19 cellular contexts compared by ENCODE assay signal in genomic region chr6:6892706-6893601, GRCh38.
DNase-seq lines count a peak whose midpoint lies in the region; ATAC-seq, FAIRE-seq and TF ChIP-seq lines count a peak whose summit lies in the region.
"Had no signal": no experiment of that assay in that cellular context is flagged by ENCODE, and none has a peak within 500 bp of the region (broad histone marks: within the 10 kb centered on the region; RNA-seq: fewer than 3 reads in every experiment).

No MANE protein-coding gene starts in this region.

- H3K4me2 ChIP-seq in H1 (ENCODE audit: insufficient read depth in 1 of 2, low read depth in 2 of 2, low read length in 2 of 2) (no peak overlapping the region), neural progenitor cell (no peak overlapping the region)
- H3K4me2 ChIP-seq: A549 had no signal

- H4K8ac ChIP-seq in H1 (ENCODE audit: extremely low read depth, insufficient read depth, low read length) = no peak overlapping the region; the same call in 1 of the 2 replicates

- 0 out of 2 replicates have a peak overlapping the region, but pooled peaks have one; percentile 19 for H2AK5ac ChIP-seq in H1 (ENCODE audit: low read depth, low read length)

- H3K4me3 ChIP-seq in H1 (ENCODE audit: extremely low read depth in 1 of 4, insufficient read depth in 2 of 4, low read depth in 3 of 4, low read length in 4 of 4) = no peak overlapping the region
- no peak overlapping the region for H3K4me3 ChIP-seq in neural progenitor cell
- H3K4me3 ChIP-seq: A549 had no signal

- no peak overlapping the region for H3K23ac ChIP-seq in H1 (ENCODE audit: insufficient read length)

- H3K27ac Mint-ChIP-seq in type B pancreatic cell (peak overlapping the region; percentile 91), neural progenitor cell (no peak overlapping the region)
- no peak overlapping the region for H3K27ac Mint-ChIP-seq in CD4-positive, alpha-beta T cell
- H3K27ac Mint-ChIP-seq: activated CD8-positive, alpha-beta memory T cell treated with anti-CD3 and anti-CD28 coated beads, Interleukin-2, amount 10 ng/mL, durations not matched to agents 7 days and 5 days; activated naive CD8-positive, alpha-beta T cell treated with anti-CD3 and anti-CD28 coated beads, Interleukin-2, amount 10 ng/mL, durations not matched to agents 7 days and 5 days; activated T-helper 17 cell treated with anti-CD3 and anti-CD28 coated beads, Interleukin-2, amount 50 U/mL, for 72 hours had no signal

- intact Hi-C loops in Right ventricle myocardium inferior (cut with DNase I) = loop anchor here (5.0 kb wide), 2 partner anchors 66 to 146 kb away; no protein-coding TSS in a partner anchor
- intact Hi-C loops in cardiac septum (cut with DNase I) = no loop called here
- intact Hi-C loops in CD4-positive, alpha-beta T cell (cut with DNase I, micrococcal nuclease) = no loop called here

- H2BK15ac ChIP-seq in H1 (ENCODE audit: low read length) = no peak overlapping the region

- H3K79me1 ChIP-seq in H1 (ENCODE audit: low read depth, low read length) = no peaks in the 10 kb centered on the region

- no peak overlapping the region for H2BK12ac ChIP-seq in H1 (ENCODE audit: low read depth, low read length)

- H4K20me1 ChIP-seq in H1 (replicated peaks in 1 of 2; ENCODE audit: control insufficient read depth in 1 of 2, insufficient read depth in 2 of 2, low read length in 2 of 2) (no peaks in the 10 kb centered on the region), neural progenitor cell (ENCODE audit: low read depth) (no peaks in the 10 kb centered on the region)

- H2BK5ac ChIP-seq in H1 (ENCODE audit: low read depth, low read length) = no peak overlapping the region

- no peak overlapping the region for H3K9ac ChIP-seq in H1 (replicated peaks in 1 of 4; ENCODE audit: extremely low read depth in 1 of 4, low read depth in 3 of 4, low read length in 3 of 4)
- H3K9ac ChIP-seq in neural progenitor cell = no peak overlapping the region

- peak; percentile 69 for ATAC-seq in Right ventricle myocardium inferior
- ATAC-seq in CD4-positive, alpha-beta T cell (ENCODE audit: poor library complexity) = no peak
- ATAC-seq: activated CD8-positive, alpha-beta memory T cell treated with anti-CD3 and anti-CD28 coated beads, Interleukin-2, amount 10 ng/mL, durations not matched to agents 7 days and 5 days; activated T-helper 17 cell treated with anti-CD3 and anti-CD28 coated beads, Interleukin-2, amount 50 U/mL, for 72 hours had no signal

- WGBS in H1 (ENCODE audit: extremely low coverage in 1 of 2, insufficient coverage in 1 of 2, insufficient read length in 1 of 2, insufficient replicate concordance in 2 of 2, low coverage in 1 of 2, low lambda C conversion rate in 2 of 2, missing lambda C conversion rate in 1 of 2), 2 experiments = 86% methylated on average over 16 of the region's 17 CpGs; no CpG with 5 or more reads in 1 of the 2 experiments

- H3K79me2 ChIP-seq in H1 (ENCODE audit: control insufficient read depth in 1 of 2, insufficient read depth in 2 of 2, low read length in 2 of 2) (no peaks in the 10 kb centered on the region), neural progenitor cell (ENCODE audit: low read depth) (no peaks in the 10 kb centered on the region)

- H3K9me3 Mint-ChIP-seq in type B pancreatic cell (no peaks in the 10 kb centered on the region), neural progenitor cell (no peaks in the 10 kb centered on the region)
- no peaks in the 10 kb centered on the region for H3K9me3 Mint-ChIP-seq in CD4-positive, alpha-beta T cell
- H3K9me3 Mint-ChIP-seq: activated naive CD8-positive, alpha-beta T cell treated with anti-CD3 and anti-CD28 coated beads, Interleukin-2, amount 10 ng/mL, durations not matched to agents 7 days and 5 days; activated T-helper 17 cell treated with anti-CD3 and anti-CD28 coated beads, Interleukin-2, amount 50 U/mL, for 72 hours had no signal

- CTCF ChIA-PET in H1 (lab: Charles Lee; ENCODE audit: partially characterized antibody) = interaction anchor here (0.7 to 1.4 kb wide), 4 partner anchors 8 to 221 kb away, joined by 3 read pairs; no protein-coding TSS in a partner anchor
- CTCF ChIA-PET in CD4-positive, alpha-beta T cell (lab: Charles Lee) = no interaction called here

- H2AFZ ChIP-seq in H1 (ENCODE audit: low read length) (no peak overlapping the region), neural progenitor cell (replicated peaks) (no peak overlapping the region)

- no peak overlapping the region for H3K4me3 Mint-ChIP-seq in type B pancreatic cell
- no peak overlapping the region for H3K4me3 Mint-ChIP-seq in CD4-positive, alpha-beta T cell
- H3K4me3 Mint-ChIP-seq in neural progenitor cell = no peak overlapping the region
- H3K4me3 Mint-ChIP-seq: activated CD8-positive, alpha-beta memory T cell treated with anti-CD3 and anti-CD28 coated beads, Interleukin-2, amount 10 ng/mL, durations not matched to agents 7 days and 5 days; activated naive CD8-positive, alpha-beta T cell treated with anti-CD3 and anti-CD28 coated beads, Interleukin-2, amount 10 ng/mL, durations not matched to agents 7 days and 5 days; activated T-helper 17 cell treated with anti-CD3 and anti-CD28 coated beads, Interleukin-2, amount 50 U/mL, for 72 hours had no signal

- DNase-seq in Right ventricle myocardium inferior (ENCODE audit: missing footprints) (peak; percentile 74), cardiac septum (ENCODE audit: low spot score) (no peak), H1 (ENCODE audit: low read depth in 1 of 2, low spot score in 2 of 2) (no peak), left kidney (ENCODE audit: low read depth, low spot score) (peak; percentile 62), type B pancreatic cell (ENCODE audit: extremely low spot score, unreplicated experiment) (no peak), neural progenitor cell (ENCODE audit: low spot score) (no peak), G401 (ENCODE audit: low spot score) (no peak)
- DNase-seq in CD4-positive, alpha-beta T cell = no peak
- DNase-seq: activated CD4-positive, alpha-beta T cell treated with anti-CD3 and anti-CD28 coated beads for 48 hours; activated CD8-positive, alpha-beta memory T cell treated with anti-CD3 and anti-CD28 coated beads, Interleukin-2, amount 10 ng/mL, durations not matched to agents 7 days and 5 days; activated naive CD8-positive, alpha-beta T cell treated with anti-CD3 and anti-CD28 coated beads, Interleukin-2, amount 10 ng/mL, durations not matched to agents 7 days and 5 days; head of caudate nucleus; NCI-H1930; SHP77 treated with DMSO at 0.1 percent for 48 hours; stimulated activated CD8-positive, alpha-beta memory T cell treated with anti-CD3 and anti-CD28 coated beads, Interleukin-4, amount 100 ng/mL, for 48 hours; T-helper 1 cell had no signal

- peak overlapping the region; percentile 41 for H4K91ac ChIP-seq in H1 (replicated peaks; ENCODE audit: insufficient read length, low read length)

- no peak overlapping the region for H3K56ac ChIP-seq in H1 (replicated peaks; ENCODE audit: insufficient read length, low read depth, low read length)

- in situ Hi-C loops in G401 (cut with HindIII; ENCODE audit: low sequenced_read_pairs) = no loop called here

- FAIRE-seq in H1 (lab: Jason Lieb, UNC) = no peak
- FAIRE-seq: A549, GM18507 had no signal

- peaks cover 0 to 12% (median 6%) of the 10 kb centered on the region in 4 experiments; a peak in 4 of 7 replicates for H3K4me1 ChIP-seq in H1 (replicated peaks in 1 of 4; ENCODE audit: control insufficient read depth in 3 of 4, insufficient read depth in 4 of 4, low read length in 3 of 4)
- peaks cover 7% of the 10 kb centered on the region for H3K4me1 ChIP-seq in neural progenitor cell
- H3K4me1 ChIP-seq: A549 had no signal

- no peaks in the 10 kb centered on the region for H3K27me3 Mint-ChIP-seq in type B pancreatic cell
- H3K27me3 Mint-ChIP-seq in CD4-positive, alpha-beta T cell = no peaks in the 10 kb centered on the region
- peaks cover 8% of the 10 kb centered on the region for H3K27me3 Mint-ChIP-seq in neural progenitor cell (ENCODE audit: insufficient read depth, low read depth)

- TF ChIP-seq RAD21 in H1 (IDR thresholded peaks at IDR 0.05 in 1 of 2, conservative IDR thresholded peaks at IDR 0.05 in 1 of 2; ENCODE audit: low read depth in 2 of 2, low read length in 2 of 2) = no peak

- H3F3A ChIP-seq in neural progenitor cell (ENCODE audit: low read depth) = no peaks in the 10 kb centered on the region

- H3K4ac ChIP-seq in H1 (replicated peaks; ENCODE audit: insufficient read length, low read depth, low read length) = no peak overlapping the region

- no peaks in the 10 kb centered on the region for H3K9me3 ChIP-seq in H1 (ENCODE audit: insufficient read depth in 2 of 2, low read depth in 1 of 2, low read length in 1 of 2)
- H3K9me3 ChIP-seq in CD4-positive, alpha-beta T cell (ENCODE audit: control insufficient read depth, low read length) = no peaks in the 10 kb centered on the region
- peaks cover 7% of the 10 kb centered on the region for H3K9me3 ChIP-seq in neural progenitor cell (ENCODE audit: low read depth)
- H3K9me3 ChIP-seq: A549 had no signal

- no peaks in the 10 kb centered on the region for H3K36me3 Mint-ChIP-seq in type B pancreatic cell
- no peaks in the 10 kb centered on the region for H3K36me3 Mint-ChIP-seq in CD4-positive, alpha-beta T cell (ENCODE audit: low read depth)
- no peaks in the 10 kb centered on the region for H3K36me3 Mint-ChIP-seq in neural progenitor cell
- H3K36me3 Mint-ChIP-seq: activated CD8-positive, alpha-beta memory T cell treated with anti-CD3 and anti-CD28 coated beads, Interleukin-2, amount 10 ng/mL, durations not matched to agents 7 days and 5 days; activated naive CD8-positive, alpha-beta T cell treated with anti-CD3 and anti-CD28 coated beads, Interleukin-2, amount 10 ng/mL, durations not matched to agents 7 days and 5 days had no signal

- TF ChIP-seq EP300 in H1 (IDR thresholded peaks at IDR 0.05; ENCODE audit: borderline replicate concordance in 1 of 2, low read depth in 2 of 2, low read length in 2 of 2) = no peak

- H3K27ac ChIP-seq in H1 (ENCODE audit: low read depth, low read length) = no peak overlapping the region
- no peak overlapping the region for H3K27ac ChIP-seq in CD4-positive, alpha-beta T cell (ENCODE audit: low read depth, low read length)
- H3K27ac ChIP-seq in neural progenitor cell = no peak overlapping the region
- H3K27ac ChIP-seq: A549 had no signal

- no peak overlapping the region for H2BK20ac ChIP-seq in H1 (ENCODE audit: low read length)

- no peaks in the 10 kb centered on the region for H3K27me3 ChIP-seq in H1 (replicated peaks in 1 of 4; ENCODE audit: control insufficient read depth in 3 of 4, extremely low read depth in 1 of 4, insufficient read depth in 3 of 4, low read length in 3 of 4)
- no peaks in the 10 kb centered on the region for H3K27me3 ChIP-seq in CD4-positive, alpha-beta T cell (ENCODE audit: control insufficient read depth, insufficient read depth, low read length)
- no peaks in the 10 kb centered on the region for H3K27me3 ChIP-seq in neural progenitor cell

- no peak overlapping the region for H4K5ac ChIP-seq in H1 (ENCODE audit: insufficient read length, low read depth, low read length)

- TF ChIP-seq POLR2A in H1 (IDR thresholded peaks at IDR 0.05; ENCODE audit: control extremely low read depth in 1 of 2, low read depth in 2 of 2, low read length in 2 of 2) = no peak

- POLR2A ChIA-PET in H1 (lab: Charles Lee; ENCODE audit: partially characterized antibody) = no interaction called here
- POLR2A ChIA-PET in CD4-positive, alpha-beta T cell (lab: Charles Lee) = no interaction called here

- H3K18ac ChIP-seq in H1 (ENCODE audit: extremely low read depth, low read length) = no peak overlapping the region

- H3K23me2 ChIP-seq in H1 (ENCODE audit: low read depth, low read length) = no peaks in the 10 kb centered on the region

- H3K4me1 Mint-ChIP-seq in type B pancreatic cell (ENCODE audit: unreplicated experiment) = peaks cover 5% of the 10 kb centered on the region
- no peaks in the 10 kb centered on the region for H3K4me1 Mint-ChIP-seq in CD4-positive, alpha-beta T cell (ENCODE audit: low read depth)
- H3K4me1 Mint-ChIP-seq in neural progenitor cell = peaks cover 3% of the 10 kb centered on the region
- H3K4me1 Mint-ChIP-seq: activated CD8-positive, alpha-beta memory T cell treated with anti-CD3 and anti-CD28 coated beads, Interleukin-2, amount 10 ng/mL, durations not matched to agents 7 days and 5 days; activated T-helper 17 cell treated with anti-CD3 and anti-CD28 coated beads, Interleukin-2, amount 50 U/mL, for 72 hours had no signal

- H3K36me3 ChIP-seq in H1 (ENCODE audit: control insufficient read depth in 2 of 4, insufficient read depth in 4 of 4, low read length in 3 of 4) (no peaks in the 10 kb centered on the region), neural progenitor cell (no peaks in the 10 kb centered on the region)

- no peak overlapping the region for H2BK120ac ChIP-seq in H1 (replicated peaks; ENCODE audit: low read depth, low read length)

- TF ChIP-seq CTCF in H1 (IDR thresholded peaks at IDR 0.05; ENCODE audit: control extremely low read depth in 1 of 3, insufficient read depth in 1 of 3, low read depth in 1 of 3, low read length in 3 of 3) (no peak), type B pancreatic cell (conservative IDR thresholded peaks at IDR 0.05) (no peak), neural progenitor cell (IDR thresholded peaks at IDR 0.05) (no peak)
- TF ChIP-seq CTCF in CD4-positive, alpha-beta T cell (IDR thresholded peaks at IDR 0.05) = no peak

- H3K14ac ChIP-seq in H1 (ENCODE audit: insufficient read length) = no peak overlapping the region

Comparison
In these comparisons a context has a peak if more than half of its experiments do, and no peak if none do; other contexts are left out.
1. DNase-seq: peak in Right ventricle myocardium inferior (single experiment) and left kidney (single experiment); none in cardiac septum (single experiment), H1 (0 of 2), type B pancreatic cell (single experiment), CD4-positive, alpha-beta T cell (0 of 10), neural progenitor cell (single experiment) and G401 (single experiment).